Comparison of ENCODE assay signal across 1 cellular context in the genomic region with DNA sequence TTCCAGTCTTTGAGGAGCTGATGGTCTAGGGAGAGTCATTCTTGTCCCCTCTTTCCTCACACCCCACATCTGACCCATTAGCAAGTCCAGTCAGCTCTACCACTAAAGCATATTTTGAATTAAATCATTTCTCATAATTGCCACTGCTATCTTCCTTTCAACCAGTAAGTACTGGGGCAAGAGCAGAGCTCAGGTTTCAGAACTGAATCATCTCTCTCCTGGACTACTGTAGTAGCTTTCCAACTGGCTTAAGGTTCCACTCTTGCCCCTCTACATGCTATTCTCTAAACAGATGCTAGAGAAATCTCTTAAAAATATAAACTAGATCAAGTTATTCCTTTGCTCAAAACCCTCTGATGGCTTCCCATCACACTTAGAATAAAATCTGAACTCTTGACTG.
TF ChIP-seq lines count a peak whose summit lies in the region.

No MANE protein-coding gene starts in this region.

TF ChIP-seq in IMR-90, 13 proteins besides CTCF, POLR2A, EP300 and RAD21:
- TF ChIP-seq RCOR1 (IDR thresholded peaks at IDR 0.05; ENCODE audit: insufficient replicate concordance, low read length) (no peak), RFX5 (IDR thresholded peaks at IDR 0.05; ENCODE audit: low read depth, low read length) (no peak), CHD1 (IDR thresholded peaks at IDR 0.05; ENCODE audit: low read depth, low read length) (no peak), FOS (IDR thresholded peaks at IDR 0.05; ENCODE audit: low read depth, low read length) (no peak), SMC3 (IDR thresholded peaks at IDR 0.05; ENCODE audit: low read depth, low read length) (no peak)
- TF ChIP-seq, protein P1, sequence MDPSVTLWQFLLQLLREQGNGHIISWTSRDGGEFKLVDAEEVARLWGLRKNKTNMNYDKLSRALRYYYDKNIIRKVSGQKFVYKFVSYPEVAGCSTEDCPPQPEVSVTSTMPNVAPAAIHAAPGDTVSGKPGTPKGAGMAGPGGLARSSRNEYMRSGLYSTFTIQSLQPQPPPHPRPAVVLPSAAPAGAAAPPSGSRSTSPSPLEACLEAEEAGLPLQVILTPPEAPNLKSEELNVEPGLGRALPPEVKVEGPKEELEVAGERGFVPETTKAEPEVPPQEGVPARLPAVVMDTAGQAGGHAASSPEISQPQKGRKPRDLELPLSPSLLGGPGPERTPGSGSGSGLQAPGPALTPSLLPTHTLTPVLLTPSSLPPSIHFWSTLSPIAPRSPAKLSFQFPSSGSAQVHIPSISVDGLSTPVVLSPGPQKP (IDR thresholded peaks at IDR 0.05; ENCODE audit: borderline replicate concordance, low read depth, low read length) = no peak
- TF ChIP-seq, protein P2, sequence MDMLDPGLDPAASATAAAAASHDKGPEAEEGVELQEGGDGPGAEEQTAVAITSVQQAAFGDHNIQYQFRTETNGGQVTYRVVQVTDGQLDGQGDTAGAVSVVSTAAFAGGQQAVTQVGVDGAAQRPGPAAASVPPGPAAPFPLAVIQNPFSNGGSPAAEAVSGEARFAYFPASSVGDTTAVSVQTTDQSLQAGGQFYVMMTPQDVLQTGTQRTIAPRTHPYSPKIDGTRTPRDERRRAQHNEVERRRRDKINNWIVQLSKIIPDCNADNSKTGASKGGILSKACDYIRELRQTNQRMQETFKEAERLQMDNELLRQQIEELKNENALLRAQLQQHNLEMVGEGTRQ (IDR thresholded peaks at IDR 0.05; ENCODE audit: low read depth, low read length) = no peak
